In genomic region chr5:160169326-160169725, GRCh38 we compare ENCODE assay signal across 14 cellular contexts. TPM values are rescaled to one million over a fixed set of nuclear protein-coding genes. Genes with fewer than 3 reads are reported as not detected.
DNase-seq lines count a peak whose midpoint lies in the region; ATAC-seq, FAIRE-seq and TF ChIP-seq lines count a peak whose summit lies in the region.
"Had no signal": no experiment of that assay in that cellular context is flagged by ENCODE, and none has a peak within 500 bp of the region (broad histone marks: within the 10 kb centered on the region; RNA-seq: fewer than 3 reads in every experiment).

No MANE protein-coding gene starts in this region.

- no peak for TF ChIP-seq RAD21 in HepG2 (CRISPR knock-in tag; IDR thresholded peaks at IDR 0.05)

- ATAC-seq in HepG2 = no peak
- ATAC-seq: activated CD8-positive, alpha-beta T cell treated with anti-CD3 and anti-CD28 coated beads for 36 hours; GM12878; stimulated activated naive CD8-positive, alpha-beta T cell treated with anti-CD3 and anti-CD28 coated beads, Interleukin-15, Interleukin-2, amounts not matched to agents 100 U/mL and 50 U/mL, for 24 hours had no signal

- no peaks in the 10 kb centered on the region for H3K79me2 ChIP-seq in HepG2 (ENCODE audit: insufficient read depth, low read length)

- peak overlapping the region; percentile 35; the same call in 1 of the 2 replicates for H3K4me2 ChIP-seq in HepG2 (ENCODE audit: low read depth, low read length)
- H3K4me2 ChIP-seq: KMS-11 had no signal

- H4K20me1 ChIP-seq in HepG2 (ENCODE audit: insufficient read depth, low read length) = no peaks in the 10 kb centered on the region

- H3K36me3 ChIP-seq in HepG2 (replicated peaks in 1 of 2; ENCODE audit: control insufficient read depth in 1 of 2, insufficient read depth in 2 of 2, low read length in 2 of 2) = no peaks in the 10 kb centered on the region
- H3K36me3 ChIP-seq: SJCRH30 had no signal

- in situ Hi-C loops in HepG2 (cut with HindIII; ENCODE audit: extremely low pct_ligation_motif_present, low pct_unique_long_range_greater_than_20kb) = no loop called here

- no peak overlapping the region for H2AFZ ChIP-seq in HepG2 (ENCODE audit: low read length)

- H3K4me1 ChIP-seq in HepG2 (ENCODE audit: insufficient read depth, low read length) = peaks cover 38% of the 10 kb centered on the region

- CTCF ChIA-PET in HepG2 (lab: Yijun Ruan, JAX; ENCODE audit: low intra/inter-chr PET ratio, low total read pairs) = no interaction called here
- CTCF ChIA-PET in RWPE1 (lab: Yijun Ruan, JAX) = no interaction called here

- TF ChIP-seq EP300 in HepG2 (IDR thresholded peaks at IDR 0.05; ENCODE audit: low read depth in 2 of 2, low read length in 2 of 2) (no peak), HepG2 (CRISPR knock-in tag; IDR thresholded peaks at IDR 0.05; ENCODE audit: borderline replicate concordance) (no peak)

- H3K4me3 ChIP-seq in NB4 (ENCODE audit: low read depth, low read length) (no peak overlapping the region), HepG2 (replicated peaks in 1 of 3; ENCODE audit: insufficient read depth in 1 of 3, low read depth in 2 of 3, low read length in 3 of 3) (no peak overlapping the region)
- H3K4me3 ChIP-seq: GM12878, SJCRH30 had no signal

- no peaks in the 10 kb centered on the region; a peak in 1 of 5 replicates for H3K27me3 ChIP-seq in HepG2 (ENCODE audit: control insufficient read depth in 1 of 2, insufficient read depth in 2 of 2, low read length in 2 of 2)
- H3K27me3 ChIP-seq: SJCRH30 had no signal

- H3K9ac ChIP-seq in HepG2 (ENCODE audit: insufficient read depth, low read depth, low read length) = no peak overlapping the region
- H3K9ac ChIP-seq: KMS-11 had no signal

- TF ChIP-seq POLR2A in NB4 (IDR thresholded peaks at IDR 0.05; ENCODE audit: extremely low read depth, insufficient read length) = no peak
- TF ChIP-seq POLR2A in HepG2 (IDR thresholded peaks at IDR 0.05; ENCODE audit: insufficient read depth in 1 of 2, low read depth in 2 of 2, low read length in 2 of 2) = no peak

- no peaks in the 10 kb centered on the region for H3K9me3 ChIP-seq in HepG2 (ENCODE audit: low read length)
- H3K9me3 ChIP-seq: SJCRH30 had no signal

- TF ChIP-seq CTCF in NB4 (IDR thresholded peaks at IDR 0.05; ENCODE audit: low read depth, low read length) (no peak), HepG2 (CRISPR knock-in tag; IDR thresholded peaks at IDR 0.05) (no peak), RWPE1 (conservative IDR thresholded peaks at IDR 0.05; ENCODE audit: low read depth) (no peak)

- BruUV-seq in HepG2 (replicated peaks; lab: Mats Ljungman, UMichigan) = no TSS peak

- peak; percentile 85 for DNase-seq in AG08395 (ENCODE audit: low spot score)
- peak; percentile 17 for DNase-seq in NB4 (ENCODE audit: low read depth)
- DNase-seq in dermis blood vessel endothelial cell = peak; percentile 82
- DNase-seq in HepG2 (ENCODE audit: low spot score) = no peak
- DNase-seq in NCI-H345 treated with DMSO at 0.1 percent for 48 hours (lab: John Stamatoyannopoulos, UW; ENCODE audit: unreplicated experiment) = no peak
- DNase-seq in activated CD4-positive, alpha-beta T cell treated with anti-CD3 and anti-CD28 coated beads, Interleukin-2, amount 50 U/mL, for 1 hour = no peak
- DNase-seq in RWPE1 (ENCODE audit: low spot score) = no peak
- DNase-seq in cerebellar nuclear complex (lab: John Stamatoyannopoulos, UW) = no peak
- DNase-seq: activated CD8-positive, alpha-beta T cell treated with anti-CD3 and anti-CD28 coated beads for 36 hours; CD4-positive, alpha-beta T cell; SJCRH30; stimulated activated naive CD8-positive, alpha-beta T cell treated with anti-CD3 and anti-CD28 coated beads, Interleukin-15, Interleukin-2, amounts not matched to agents 100 U/mL and 50 U/mL, for 24 hours had no signal

- 10% methylated on average over 3 of the region's 3 CpGs for WGBS in HepG2 (ENCODE audit: low lambda C conversion rate)

- POLR2A ChIA-PET in HepG2 (lab: Yijun Ruan, JAX) = no interaction called here
- POLR2A ChIA-PET in RWPE1 (lab: Yijun Ruan, JAX; ENCODE audit: low non-redundant PET) = no interaction called here

- H3K27ac ChIP-seq in HepG2 (ENCODE audit: extremely low read length, insufficient read depth, low read length) (no peak overlapping the region), RWPE1 (no peak overlapping the region; the same call in 1 of the 2 replicates)
- H3K27ac ChIP-seq: KMS-11, SJCRH30 had no signal

- no peak for FAIRE-seq in HepG2 (lab: Jason Lieb, UNC)
- FAIRE-seq: GM12878 had no signal

- intact Hi-C loops in HepG2 (cut with micrococcal nuclease; ENCODE audit: unreplicated experiment) = loop anchor here (5.0 kb wide), 1 partner anchor 52 kb away; the partner anchor contains the start of gene PWWP2A

TF ChIP-seq in HepG2, 621 proteins besides CTCF, POLR2A, EP300 and RAD21 (continues in another document):
- TF ChIP-seq CHD4 (IDR thresholded peaks at IDR 0.05; ENCODE audit: borderline replicate concordance, low read length) = no peak
- no peak for TF ChIP-seq ZNF143 (CRISPR knock-in tag; IDR thresholded peaks at IDR 0.05)
- no peak for TF ChIP-seq ZNF296 (CRISPR knock-in tag; conservative IDR thresholded peaks at IDR 0.05)
- TF ChIP-seq ELF3 (CRISPR knock-in tag; IDR thresholded peaks at IDR 0.05) = no peak
- no peak for TF ChIP-seq ZNF747 (CRISPR knock-in tag; IDR thresholded peaks at IDR 0.05; ENCODE audit: borderline replicate concordance)
- TF ChIP-seq, protein P1, sequence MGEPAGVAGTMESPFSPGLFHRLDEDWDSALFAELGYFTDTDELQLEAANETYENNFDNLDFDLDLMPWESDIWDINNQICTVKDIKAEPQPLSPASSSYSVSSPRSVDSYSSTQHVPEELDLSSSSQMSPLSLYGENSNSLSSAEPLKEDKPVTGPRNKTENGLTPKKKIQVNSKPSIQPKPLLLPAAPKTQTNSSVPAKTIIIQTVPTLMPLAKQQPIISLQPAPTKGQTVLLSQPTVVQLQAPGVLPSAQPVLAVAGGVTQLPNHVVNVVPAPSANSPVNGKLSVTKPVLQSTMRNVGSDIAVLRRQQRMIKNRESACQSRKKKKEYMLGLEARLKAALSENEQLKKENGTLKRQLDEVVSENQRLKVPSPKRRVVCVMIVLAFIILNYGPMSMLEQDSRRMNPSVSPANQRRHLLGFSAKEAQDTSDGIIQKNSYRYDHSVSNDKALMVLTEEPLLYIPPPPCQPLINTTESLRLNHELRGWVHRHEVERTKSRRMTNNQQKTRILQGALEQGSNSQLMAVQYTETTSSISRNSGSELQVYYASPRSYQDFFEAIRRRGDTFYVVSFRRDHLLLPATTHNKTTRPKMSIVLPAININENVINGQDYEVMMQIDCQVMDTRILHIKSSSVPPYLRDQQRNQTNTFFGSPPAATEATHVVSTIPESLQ (CRISPR knock-in tag; conservative IDR thresholded peaks at IDR 0.05) = no peak
- TF ChIP-seq CHCHD3 (CRISPR knock-in tag; IDR thresholded peaks at IDR 0.05) = no peak

RNA-seq across cellular contexts. Expression of gene PWWP2A, which starts 50.1 kb away (rescaled TPM):
- total RNA-seq in dermis blood vessel endothelial cell = 16.7 and 17.7 TPM in 2 replicates
- total RNA-seq in HepG2 (2016; rRNA removed; fragmentation: Illumina TruSeq; extraction: Trizol) = 16.9 and 23.9 TPM in 2 replicates
- total RNA-seq in HepG2 (2016; cell fraction: cytosol; rRNA removed; fragmentation: Illumina TruSeq; extraction: Trizol; ENCODE audit: low read depth) = 6.1 and 9.3 TPM in 2 replicates
- total RNA-seq in HepG2 (2016; cell fraction: insoluble cytoplasmic fraction; rRNA removed; fragmentation: Illumina TruSeq; extraction: Trizol) = 17.5 and 18.4 TPM in 2 replicates
- total RNA-seq in HepG2 (2016; cell fraction: membrane; rRNA removed; fragmentation: Illumina TruSeq; extraction: Trizol) = 8.8 and 11.2 TPM in 2 replicates
- total RNA-seq in HepG2 (2016; cell fraction: nucleus; rRNA removed; fragmentation: Illumina TruSeq; extraction: Trizol) = 15.6 and 18.9 TPM in 2 replicates
- 5.0 and 7.3 TPM in 2 replicates for polyA plus RNA-seq in HepG2 (2011; rRNA removed)
- polyA plus RNA-seq in HepG2 (2011; cell fraction: cytosol; rRNA removed) = 3.7 and 4.1 TPM in 2 replicates
- polyA plus RNA-seq in HepG2 (2011; cell fraction: nucleus; rRNA removed) = 4.2 and 5.2 TPM in 2 replicates
- 7.9 and 8.8 TPM in 2 replicates for polyA plus RNA-seq in HepG2 (2012)
- polyA plus RNA-seq in HepG2 (2016; cell fraction: cytosol; fragmentation: Illumina TruSeq; extraction: Trizol; ENCODE audit: low read depth) = 0.55 and 0.70 TPM in 2 replicates
- polyA plus RNA-seq in HepG2 (2016; cell fraction: insoluble cytoplasmic fraction; fragmentation: Illumina TruSeq; extraction: Trizol; ENCODE audit: low read depth) = 16.1 and 17.0 TPM in 2 replicates
- 2.7 and 2.9 TPM in 2 replicates for polyA plus RNA-seq in HepG2 (2016; cell fraction: membrane; fragmentation: Illumina TruSeq; extraction: Trizol; ENCODE audit: low read depth)
- polyA plus RNA-seq in HepG2 (2016; cell fraction: nucleus; fragmentation: Illumina TruSeq; extraction: Trizol; ENCODE audit: insufficient read depth, low read depth) = 21.8 and 26.9 TPM in 2 replicates
- 8.6 and 19.9 TPM in 2 replicates for polyA minus RNA-seq in HepG2 (2011; rRNA and poly(A)+ RNA removed; ENCODE audit: low replicate concordance)
- 4.2 and 6.6 TPM in 2 replicates for polyA minus RNA-seq in HepG2 (2011; cell fraction: cytosol; rRNA and poly(A)+ RNA removed)
- 8.5 and 11.8 TPM in 2 replicates for polyA minus RNA-seq in HepG2 (2011; cell fraction: nucleus; rRNA and poly(A)+ RNA removed)

RNA-seq across cellular contexts. Expression of gene FABP6, which starts 60.0 kb away (rescaled TPM):
- total RNA-seq in dermis blood vessel endothelial cell = not detected in 2 replicates
- total RNA-seq in HepG2 (2016; rRNA removed; fragmentation: Illumina TruSeq; extraction: Trizol) = not detected in 2 replicates
- not detected in 2 replicates for total RNA-seq in HepG2 (2016; cell fraction: cytosol; rRNA removed; fragmentation: Illumina TruSeq; extraction: Trizol; ENCODE audit: low read depth)
- total RNA-seq in HepG2 (2016; cell fraction: insoluble cytoplasmic fraction; rRNA removed; fragmentation: Illumina TruSeq; extraction: Trizol) = not detected in 2 replicates
- total RNA-seq in HepG2 (2016; cell fraction: membrane; rRNA removed; fragmentation: Illumina TruSeq; extraction: Trizol) = not detected in 2 replicates
- total RNA-seq in HepG2 (2016; cell fraction: nucleus; rRNA removed; fragmentation: Illumina TruSeq; extraction: Trizol) = not detected in 2 replicates
- 0.13 TPM in 1 of 2 replicates, not detected in the other for polyA plus RNA-seq in HepG2 (2011; rRNA removed)
- polyA plus RNA-seq in HepG2 (2011; cell fraction: cytosol; rRNA removed) = not detected in 2 replicates
- not detected in 2 replicates for polyA plus RNA-seq in HepG2 (2011; cell fraction: nucleus; rRNA removed)
- 0.23 TPM in 1 of 2 replicates, not detected in the other for polyA plus RNA-seq in HepG2 (2012)
- polyA plus RNA-seq in HepG2 (2016; cell fraction: cytosol; fragmentation: Illumina TruSeq; extraction: Trizol; ENCODE audit: low read depth) = not detected in 2 replicates
- polyA plus RNA-seq in HepG2 (2016; cell fraction: insoluble cytoplasmic fraction; fragmentation: Illumina TruSeq; extraction: Trizol; ENCODE audit: low read depth) = not detected in 2 replicates
- polyA plus RNA-seq in HepG2 (2016; cell fraction: membrane; fragmentation: Illumina TruSeq; extraction: Trizol; ENCODE audit: low read depth) = not detected in 2 replicates
- polyA plus RNA-seq in HepG2 (2016; cell fraction: nucleus; fragmentation: Illumina TruSeq; extraction: Trizol; ENCODE audit: insufficient read depth, low read depth) = not detected in 2 replicates
- polyA minus RNA-seq in HepG2 (2011; rRNA and poly(A)+ RNA removed; ENCODE audit: low replicate concordance) = not detected in 2 replicates
- polyA minus RNA-seq in HepG2 (2011; cell fraction: cytosol; rRNA and poly(A)+ RNA removed) = not detected in 2 replicates
- not detected in 2 replicates for polyA minus RNA-seq in HepG2 (2011; cell fraction: nucleus; rRNA and poly(A)+ RNA removed)
- total RNA-seq: activated CD8-positive, alpha-beta T cell treated with anti-CD3 and anti-CD28 coated beads for 36 hours; CD4-positive, alpha-beta T cell had no signal

Comparison
In these comparisons a context has a peak if more than half of its experiments do, and no peak if none do; other contexts are left out.
1. DNase-seq: peak in AG08395 (single experiment), NB4 (single experiment) and dermis blood vessel endothelial cell (single experiment); none in HepG2 (single experiment), NCI-H345 treated with DMSO at 0.1 percent for 48 hours (single experiment), activated CD4-positive, alpha-beta T cell treated with anti-CD3 and anti-CD28 coated beads, Interleukin-2, amount 50 U/mL, for 1 hour (single experiment), RWPE1 (single experiment) and cerebellar nuclear complex (0 of 2).